In genomic region chr6:149484733-149485700, GRCh38 we compare ENCODE assay signal across 8 cellular contexts. TPM values are rescaled to one million over a fixed set of nuclear protein-coding genes. Genes with fewer than 3 reads are reported as not detected.
DNase-seq lines count a peak whose midpoint lies in the region; TF ChIP-seq lines count a peak whose summit lies in the region.

Gene ZC3H12D (minus strand): TSS chr6:149485014. CDS start chr6:149474543, 10,471 bp downstream.

- no peak within 1 kb of the TSS for H3K27ac Mint-ChIP-seq in glutamatergic neuron (ENCODE audit: unreplicated experiment)

- no peaks in the 10 kb centered on the region for H3K36me3 Mint-ChIP-seq in glutamatergic neuron (ENCODE audit: unreplicated experiment)

- H3K9me3 Mint-ChIP-seq in glutamatergic neuron (ENCODE audit: unreplicated experiment): peaks cover 1% of the 10 kb centered on the region

- H3K4me3 ChIP-seq in GM12865 (ENCODE audit: low read depth, low read length): peak within 1 kb of the TSS; percentile 65

- DNase-seq in GM12865 (ENCODE audit: low read depth): peak; percentile 88
- no peak for DNase-seq in HEK293T (ENCODE audit: extremely low spot score)
- peak; percentile 58 for DNase-seq in NCI-H69 (lab: John Stamatoyannopoulos, UW)
- peak; percentile 54 for DNase-seq in activated T-cell treated with anti-CD3 and anti-CD28 coated beads for 4 hours
- no peak for DNase-seq in glutamatergic neuron
- peak; percentile 84 for DNase-seq in stimulated activated CD4-positive, alpha-beta T cell treated with anti-CD3 and anti-CD28 coated beads, Interleukin-1b, Interleukin-23, amount 100 ng/mL, for 48 hours
- DNase-seq in NCI-H1105 treated with DMSO at 0.1 percent for 48 hours (lab: John Stamatoyannopoulos, UW): no peak
- DNase-seq in GF-D8 (lab: John Stamatoyannopoulos, UW): no peak

- POLR2A ChIA-PET in HEK293T (lab: Yijun Ruan, JAX): no interaction called here

- TF ChIP-seq CTCF in GM12865 (IDR thresholded peaks at IDR 0.05; ENCODE audit: insufficient read depth, low read depth, low read length, missing control alignments) (peak; percentile 57), glutamatergic neuron (IDR thresholded peaks at IDR 0.05; ENCODE audit: partially characterized antibody, unreplicated experiment) (no peak)

- no peaks in the 10 kb centered on the region for H3K27me3 Mint-ChIP-seq in glutamatergic neuron (ENCODE audit: unreplicated experiment)

- CTCF ChIA-PET in HEK293T (lab: Yijun Ruan, JAX): no interaction called here

- H3K4me1 Mint-ChIP-seq in glutamatergic neuron (ENCODE audit: low read depth, unreplicated experiment): no peaks in the 10 kb centered on the region

- no peak within 1 kb of the TSS for H3K4me3 Mint-ChIP-seq in glutamatergic neuron (ENCODE audit: unreplicated experiment)

TF ChIP-seq in HEK293T, 16 proteins besides CTCF, POLR2A, EP300 and RAD21:
- TF ChIP-seq PKNOX1 (IDR thresholded peaks at IDR 0.05) (peak; percentile 58), BHLHE40 (IDR thresholded peaks at IDR 0.05; ENCODE audit: borderline replicate concordance) (no peak), FOXA1 (IDR thresholded peaks at IDR 0.05) (no peak), TARDBP (IDR thresholded peaks at IDR 0.05) (no peak), ELF4 (IDR thresholded peaks at IDR 0.05) (no peak), LEF1 (IDR thresholded peaks at IDR 0.05; ENCODE audit: borderline replicate concordance) (no peak), FOXK2 (IDR thresholded peaks at IDR 0.05) (no peak), SUZ12 (IDR thresholded peaks at IDR 0.05) (no peak), L3MBTL2 (conservative IDR thresholded peaks at IDR 0.05) (no peak), HDGF (IDR thresholded peaks at IDR 0.05; ENCODE audit: borderline replicate concordance) (no peak), NFRKB (IDR thresholded peaks at IDR 0.05) (no peak), FOXM1 (IDR thresholded peaks at IDR 0.05; ENCODE audit: borderline replicate concordance) (no peak), CTBP1 (IDR thresholded peaks at IDR 0.05; ENCODE audit: borderline replicate concordance) (no peak), SP1 (IDR thresholded peaks at IDR 0.05) (no peak), ZNF384 (IDR thresholded peaks at IDR 0.05) (0 out of 2 replicates have a peak, but pooled peaks have one; percentile 10), ARNT (IDR thresholded peaks at IDR 0.05) (no peak)

RNA-seq across cellular contexts. Expression of gene ZC3H12D, which starts in this region (rescaled TPM):
- total RNA-seq in glutamatergic neuron (ENCODE audit: unreplicated experiment): 48.7 TPM

Comparison
In these comparisons a context has a peak if more than half of its experiments do, and no peak if none do; other contexts are left out.
1. DNase-seq: peak in GM12865 (single experiment), NCI-H69 (single experiment), activated T-cell treated with anti-CD3 and anti-CD28 coated beads for 4 hours (single experiment) and stimulated activated CD4-positive, alpha-beta T cell treated with anti-CD3 and anti-CD28 coated beads, Interleukin-1b, Interleukin-23, amount 100 ng/mL, for 48 hours (single experiment); none in HEK293T (single experiment), glutamatergic neuron (single experiment), NCI-H1105 treated with DMSO at 0.1 percent for 48 hours (single experiment) and GF-D8 (single experiment).